ENCODE assay signal across 8 cellular contexts in genomic region chr12:120580787-120581723, GRCh38. TPM values are rescaled to one million over a fixed set of nuclear protein-coding genes. Genes with fewer than 3 reads are reported as not detected.
A peak's percentile ranks its signal among the peaks of the same experiment; 100 is the strongest.
DNase-seq lines count a peak whose midpoint lies in the region; ATAC-seq, FAIRE-seq and TF ChIP-seq lines count a peak whose summit lies in the region.

TSS of gene POP5 (minus strand) at chr12:120581402. CDS start at chr12:120581362, 40 bp downstream.

- DNase-seq in AG20443 (ENCODE audit: low spot score) = peak; percentile 97
- DNase-seq in NCI-H510A (lab: John Stamatoyannopoulos, UW) = peak; percentile 99
- DNase-seq in activated CD4-positive, alpha-beta T cell treated with anti-CD3 and anti-CD28 coated beads for 1 hour = peak; percentile 85
- DNase-seq in cerebellum (ENCODE audit: low spot score) = peak; percentile 97
- DNase-seq in keratinocyte (ENCODE audit: low read depth, low spot score) = peak; percentile 92
- DNase-seq in stimulated activated CD4-positive, alpha-beta T cell treated with anti-CD3 and anti-CD28 coated beads, Interleukin-15, amount 100 ng/mL, for 1 hour (ENCODE audit: low read depth in 1 of 2, low spot score in 1 of 2) = peak; percentile 77 to 80

- dilution Hi-C loops in keratinocyte (cut with MboI; ENCODE audit: extremely low pct_ligation_motif_present, low sequenced_read_pairs) = no loop called here

- H3K27me3 ChIP-seq in keratinocyte (ENCODE audit: control insufficient read depth, extremely low read depth, insufficient read depth, low read length) = no peaks in the 10 kb centered on the region

- FAIRE-seq in keratinocyte (lab: Jason Lieb, UNC) = peak; percentile 84

- H3K79me2 ChIP-seq in keratinocyte (ENCODE audit: control insufficient read depth, insufficient read depth, low read length) = peaks cover 14% of the 10 kb centered on the region

- no peaks in the 10 kb centered on the region for H3K9me3 ChIP-seq in keratinocyte (ENCODE audit: control insufficient read depth, low read depth, low read length)

- H4K20me1 ChIP-seq in keratinocyte (ENCODE audit: control insufficient read depth, extremely low read depth, insufficient read depth, low read length) = no peaks in the 10 kb centered on the region

- H3K4me2 ChIP-seq in keratinocyte (ENCODE audit: control insufficient read depth, extremely low read depth, insufficient read depth, low read depth, low read length) = peak within 1 kb of the TSS; percentile 100

- peaks cover 23 to 28% of the 10 kb centered on the region in 2 experiments for H3K36me3 ChIP-seq in keratinocyte (ENCODE audit: control insufficient read depth in 2 of 2, extremely low read depth in 1 of 2, insufficient read depth in 2 of 2, low read length in 2 of 2)

- peak within 1 kb of the TSS; percentile 53 for H3K27ac ChIP-seq in keratinocyte (ENCODE audit: control insufficient read depth, insufficient read depth, low read length)

- peak in 1 of 3 experiments; percentile 9 for TF ChIP-seq CTCF in keratinocyte (optimal IDR thresholded peaks at IDR 0.05 in 1 of 3, IDR thresholded peaks at IDR 0.05 in 1 of 3, conservative IDR thresholded peaks at IDR 0.05 in 1 of 3; ENCODE audit: extremely low read depth in 1 of 3, insufficient read depth in 2 of 3, low read length in 3 of 3)

- H3K4me3 ChIP-seq in keratinocyte (ENCODE audit: control insufficient read depth in 2 of 3, extremely low read depth in 1 of 3, insufficient read depth in 2 of 3, low read depth in 1 of 3, low read length in 3 of 3) = peak within 1 kb of the TSS; percentile 71 to 94 (median 93)

- ATAC-seq in HG03432 (IDR thresholded peaks at IDR 0.05; ENCODE audit: unreplicated experiment) = peak; percentile 88

- H2AFZ ChIP-seq in keratinocyte (ENCODE audit: control insufficient read depth, low read length) = peak within 1 kb of the TSS; percentile 97

- H3K9me1 ChIP-seq in keratinocyte (ENCODE audit: control insufficient read depth, extremely low read depth, insufficient read depth, low read length) = no peaks in the 10 kb centered on the region

- TF ChIP-seq POLR2A in GM19099 (IDR thresholded peaks at IDR 0.05; ENCODE audit: extremely low read depth, insufficient read length, low read depth) = peak; percentile 88

- H3K4me1 ChIP-seq in keratinocyte (ENCODE audit: control insufficient read depth, extremely low read depth, insufficient read depth, low read length) = peaks cover 13% of the 10 kb centered on the region

- H3K9ac ChIP-seq in keratinocyte (ENCODE audit: control insufficient read depth, extremely low read depth, insufficient read depth, low read length) = peak within 1 kb of the TSS; percentile 88

RNA-seq across cellular contexts. Expression of gene POP5, which starts in this region (rescaled TPM):
- 29.7 TPM for total RNA-seq in cerebellum
- polyA plus RNA-seq in keratinocyte = 94.4 to 105 TPM (median 102 TPM) in 3 replicates
- 22.2 TPM for polyA plus RNA-seq in keratinocyte (2011; ENCODE audit: low read depth)
- 86.1 and 106 TPM in 2 replicates for polyA plus RNA-seq in keratinocyte (2011; cell fraction: cytosol; rRNA removed)
- 104 and 109 TPM in 2 replicates for polyA plus RNA-seq in keratinocyte (2011; cell fraction: nucleus; rRNA removed)
- polyA plus RNA-seq in keratinocyte (2012; ENCODE audit: low replicate concordance) = 49.0 and 60.6 TPM in 2 replicates
- polyA minus RNA-seq in keratinocyte = 18.5 to 48.3 TPM (median 29.1 TPM) in 3 replicates
- 38.0 TPM for polyA minus RNA-seq in keratinocyte (2011; cell fraction: cytosol; rRNA and poly(A)+ RNA removed)
- 12.7 and 13.5 TPM in 2 replicates for polyA minus RNA-seq in keratinocyte (2011; cell fraction: nucleus; rRNA and poly(A)+ RNA removed)

Comparison
In these comparisons a context has a peak if more than half of its experiments do, and no peak if none do; other contexts are left out.
1. Peak in every context shown above with its lines: DNase-seq, ATAC-seq, H3K4me3 ChIP-seq and H3K27ac ChIP-seq.